ENCODE assay signal across 11 cellular contexts in genomic region chr18:65751145-65752085, GRCh38. TPM values are rescaled to one million over a fixed set of nuclear protein-coding genes. Genes with fewer than 3 reads are reported as not detected.
DNase-seq lines count a peak whose midpoint lies in the region; ATAC-seq and TF ChIP-seq lines count a peak whose summit lies in the region.
"Had no signal": no experiment of that assay in that cellular context is flagged by ENCODE, and none has a peak within 500 bp of the region (broad histone marks: within the 10 kb centered on the region; RNA-seq: fewer than 3 reads in every experiment).

No MANE protein-coding gene starts in this region.

- peak overlapping the region; percentile 72 for H3K4me2 ChIP-seq in parathyroid adenoma (ENCODE audit: low read length)

- in situ Hi-C loops in G401 (cut with HindIII; ENCODE audit: low sequenced_read_pairs) = no loop called here

- H3K27ac Mint-ChIP-seq in endothelial cell (ENCODE audit: unreplicated experiment) = no peak overlapping the region
- H3K27ac Mint-ChIP-seq: activated T-helper 1 cell treated with anti-CD3 and anti-CD28 coated beads, Interleukin-12 subunit alpha, Interleukin-12 subunit beta, Interleukin-2, Interleukin-4 antibody, amounts not matched to agents 30 ng/mL and 10 ng/mL and 1 ng/mL, durations not matched to agents 14 hours and 24 hours and 36 hours; T-cell had no signal

- no peaks in the 10 kb centered on the region for H3K4me1 ChIP-seq in parathyroid adenoma

- H3K4me3 Mint-ChIP-seq in endothelial cell (ENCODE audit: unreplicated experiment) = peak overlapping the region; percentile 86
- H3K4me3 Mint-ChIP-seq: activated T-helper 1 cell treated with anti-CD3 and anti-CD28 coated beads, Interleukin-12 subunit alpha, Interleukin-12 subunit beta, Interleukin-2, Interleukin-4 antibody, amounts not matched to agents 30 ng/mL and 10 ng/mL and 1 ng/mL, durations not matched to agents 14 hours and 24 hours and 36 hours; T-cell had no signal

- ATAC-seq in GM21576 (IDR thresholded peaks at IDR 0.05; ENCODE audit: unreplicated experiment) (no peak), GM19463 (IDR thresholded peaks at IDR 0.05; ENCODE audit: unreplicated experiment) (no peak)
- ATAC-seq: T-cell had no signal

- TF ChIP-seq CTCF in endothelial cell (IDR thresholded peaks at IDR 0.05; ENCODE audit: unreplicated experiment) (no peak), parathyroid adenoma (IDR thresholded peaks at IDR 0.05) (no peak)

- no peak overlapping the region for H3K27ac ChIP-seq in parathyroid adenoma

- H3K9ac ChIP-seq in parathyroid adenoma = no peak overlapping the region

- H3K27me3 Mint-ChIP-seq in endothelial cell (ENCODE audit: unreplicated experiment) = peaks cover 12% of the 10 kb centered on the region

- H3K9me3 ChIP-seq in parathyroid adenoma (ENCODE audit: control insufficient read depth, low read length) = no peaks in the 10 kb centered on the region

- no peak overlapping the region for H2AFZ ChIP-seq in parathyroid adenoma

- no peaks in the 10 kb centered on the region for H3K36me3 Mint-ChIP-seq in endothelial cell (ENCODE audit: low read depth, unreplicated experiment)
- H3K36me3 Mint-ChIP-seq: T-cell had no signal

- no peaks in the 10 kb centered on the region for H3K9me3 Mint-ChIP-seq in endothelial cell (ENCODE audit: unreplicated experiment)
- H3K9me3 Mint-ChIP-seq: activated T-helper 1 cell treated with anti-CD3 and anti-CD28 coated beads, Interleukin-12 subunit alpha, Interleukin-12 subunit beta, Interleukin-2, Interleukin-4 antibody, amounts not matched to agents 30 ng/mL and 10 ng/mL and 1 ng/mL, durations not matched to agents 14 hours and 24 hours and 36 hours had no signal

- H3K79me2 ChIP-seq in parathyroid adenoma = no peaks in the 10 kb centered on the region

- DNase-seq in G401 (ENCODE audit: low spot score) = peak; percentile 77
- DNase-seq in NCI-H2227 treated with DMSO at 0.1 percent for 48 hours (lab: John Stamatoyannopoulos, UW) = peak; percentile 32
- DNase-seq in endothelial cell (ENCODE audit: low spot score) = peak; percentile 26
- no peak for DNase-seq in LoVo (ENCODE audit: low spot score)
- DNase-seq in activated CD4-positive, alpha-beta T cell treated with anti-CD3 and anti-CD28 coated beads, Interleukin-2, amount 50 U/mL, for 1 hour = no peak
- DNase-seq: Kasumi-1, T-cell had no signal

- no peaks in the 10 kb centered on the region for H3K27me3 ChIP-seq in parathyroid adenoma (ENCODE audit: control insufficient read depth, insufficient read depth, low read length)

- peaks cover 7% of the 10 kb centered on the region for H3K4me1 Mint-ChIP-seq in endothelial cell (ENCODE audit: unreplicated experiment)
- H3K4me1 Mint-ChIP-seq: T-cell had no signal

- H3K4me3 ChIP-seq in parathyroid adenoma (ENCODE audit: low read depth, low read length) = peak overlapping the region; percentile 48

- no peaks in the 10 kb centered on the region for H3K36me3 ChIP-seq in parathyroid adenoma (ENCODE audit: control insufficient read depth, insufficient read depth, low read length)

RNA-seq across cellular contexts. Expression of gene CDH7, which starts 0.6 kb away (rescaled TPM):
- total RNA-seq in G401 (2014; rRNA removed; shearing (Covaris generic)) = not detected in 2 replicates
- total RNA-seq in endothelial cell (ENCODE audit: unreplicated experiment) = 0.44 TPM
- total RNA-seq: activated T-helper 1 cell treated with anti-CD3 and anti-CD28 coated beads, Interleukin-12 subunit alpha, Interleukin-12 subunit beta, Interleukin-2, Interleukin-4 antibody, amounts not matched to agents 30 ng/mL and 10 ng/mL and 1 ng/mL, durations not matched to agents 14 hours and 24 hours and 36 hours; T-cell had no signal

Comparison
In these comparisons a context has a peak if more than half of its experiments do, and no peak if none do; other contexts are left out.
1. DNase-seq: peak in G401 (single experiment), NCI-H2227 treated with DMSO at 0.1 percent for 48 hours (single experiment) and endothelial cell (single experiment); none in LoVo (single experiment) and activated CD4-positive, alpha-beta T cell treated with anti-CD3 and anti-CD28 coated beads, Interleukin-2, amount 50 U/mL, for 1 hour (single experiment).